ENCODE assay signal across 36 cellular contexts in the genomic region with DNA sequence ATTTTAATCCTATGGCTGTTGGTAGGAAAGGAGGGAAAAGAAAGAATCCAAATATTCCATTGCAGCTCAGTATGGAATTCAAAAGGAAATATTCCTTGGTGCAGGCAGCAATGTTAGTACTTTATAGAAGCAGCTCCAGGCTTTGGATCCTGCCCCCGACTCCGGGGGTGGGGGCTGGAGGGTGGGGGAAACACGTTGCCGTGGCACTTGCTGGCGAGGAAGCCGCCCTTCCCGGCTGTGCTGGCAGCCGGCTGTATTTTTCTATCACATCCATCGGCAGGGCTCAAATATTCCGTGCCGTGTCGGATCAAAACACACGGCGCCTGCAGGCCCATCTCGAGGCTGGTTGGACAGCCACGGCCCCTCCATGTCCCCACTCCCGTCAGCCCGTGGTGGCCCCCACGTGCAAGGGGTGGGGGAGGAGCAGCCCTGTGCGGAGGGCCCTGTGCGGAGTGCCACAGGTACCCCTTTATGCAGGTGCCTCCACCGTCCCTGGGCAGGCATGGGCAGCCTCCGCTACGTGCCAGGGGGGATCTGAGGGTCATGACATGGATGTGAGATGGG. TPM values are rescaled to one million over a fixed set of nuclear protein-coding genes. Genes with fewer than 3 reads are reported as not detected.
"Had no signal": no experiment of that assay in that cellular context is flagged by ENCODE, and none has a peak within 500 bp of the region (broad histone marks: within the 10 kb centered on the region; RNA-seq: fewer than 3 reads in every experiment).

No MANE protein-coding gene starts in this region.

- ATAC-seq: gastrocnemius medialis; left colon; naive thymus-derived CD8-positive, alpha-beta T cell; stimulated activated memory B cell treated with anti-CD40 and anti-IgM and Interleukin-4, amounts not matched to agents 10 μg/mL and 1 μg/mL and 100 μg/mL, for 72 hours had no signal

- H3K4me1 Mint-ChIP-seq: activated naive CD8-positive, alpha-beta T cell treated with anti-CD3 and anti-CD28 coated beads for 36 hours; central memory CD8-positive, alpha-beta T cell; stimulated activated memory B cell treated with anti-CD40 and anti-IgM and Interleukin-4, amounts not matched to agents 10 μg/mL and 1 μg/mL and 100 μg/mL, for 72 hours had no signal

- H3K27me3 ChIP-seq: ovary had no signal

- H3K27ac ChIP-seq: adrenal gland, gastrocnemius medialis, ovary, suprapubic skin, transverse colon, VCaP had no signal

- H3K4me1 ChIP-seq: adrenal gland, gastrocnemius medialis, transverse colon had no signal

- DNase-seq: activated CD4-positive, alpha-beta memory T cell treated with anti-CD3 and anti-CD28 coated beads for 36 hours; activated CD4-positive, alpha-beta T cell treated with anti-CD3 and anti-CD28 coated beads, Interleukin-2, amount 10 ng/mL, durations not matched to agents 24 days and 14 days; activated CD4-positive, CD25-positive, alpha-beta regulatory T cell treated with anti-CD3 and anti-CD28 coated beads, Interleukin-2, amount 50 U/mL, for 72 hours; activated CD8-positive, alpha-beta memory T cell treated with anti-CD3 and anti-CD28 coated beads, Interleukin-2, amount 50 U/mL, for 4 hours; activated effector memory CD4-positive, alpha-beta T cell treated with anti-CD3 and anti-CD28 coated beads, Interleukin-2, amount 50 U/mL, for 16 hours; activated naive CD4-positive, alpha-beta T cell treated with anti-CD3 and anti-CD28 coated beads for 36 hours; activated naive CD8-positive, alpha-beta T cell treated with anti-CD3 and anti-CD28 coated beads for 36 hours; activated T-cell treated with anti-CD3 and anti-CD28 coated beads, Interleukin-2, amount 50 U/mL, for 1 hour; adrenal gland; dorsolateral prefrontal cortex; effector memory CD4-positive, alpha-beta T cell; erythroblast; gastrocnemius medialis; immature natural killer cell; kidney; left colon; midbrain; naive thymus-derived CD8-positive, alpha-beta T cell; ovary; retina; SK-N-SH; stimulated activated CD4-positive, alpha-beta T cell treated with anti-CD3 and anti-CD28 coated beads, Interleukin-1b, Interleukin-23, amount 100 ng/mL, for 48 hours; stimulated activated CD4-positive, alpha-beta T cell treated with anti-CD3 and anti-CD28 coated beads, Interleukin-4, amount 100 ng/mL, for 4 hours; stimulated activated CD8-positive, alpha-beta memory T cell treated with anti-CD3 and anti-CD28 coated beads, Interleukin-4, amount 100 ng/mL, for 48 hours; SW 1271; T-helper 9 cell; transverse colon had no signal

- H3K27ac Mint-ChIP-seq: activated CD4-positive, alpha-beta memory T cell treated with anti-CD3 and anti-CD28 coated beads for 36 hours; activated CD4-positive, alpha-beta T cell treated with anti-CD3 and anti-CD28 coated beads, Interleukin-2, amount 10 ng/mL, durations not matched to agents 24 days and 14 days; activated naive CD4-positive, alpha-beta T cell treated with anti-CD3 and anti-CD28 coated beads for 36 hours; activated naive CD8-positive, alpha-beta T cell treated with anti-CD3 and anti-CD28 coated beads for 36 hours; activated T-helper 1 cell treated with anti-CD3 and anti-CD28 coated beads, Interleukin-12 subunit alpha, Interleukin-12 subunit beta, Interleukin-2, Interleukin-4 antibody, amounts not matched to agents 30 ng/mL and 10 ng/mL and 1 ng/mL, durations not matched to agents 14 hours and 24 hours and 36 hours; immature natural killer cell; naive thymus-derived CD8-positive, alpha-beta T cell; progenitor cell of endocrine pancreas; stimulated activated memory B cell treated with anti-CD40 and anti-IgM and Interleukin-4, amounts not matched to agents 10 μg/mL and 1 μg/mL and 100 μg/mL, for 72 hours; T-helper 1 cell treated with Interleukin-12 subunit alpha and Interleukin-12 subunit beta and Interleukin-4 antibody, amounts not matched to agents 30 μg/mL and 1 μg/mL, for 36 hours had no signal

- H3K4me3 ChIP-seq: adrenal gland, dorsolateral prefrontal cortex, gastrocnemius medialis, ovary, smooth muscle cell, suprapubic skin, transverse colon had no signal

- H3K4me3 Mint-ChIP-seq: activated CD4-positive, alpha-beta memory T cell treated with anti-CD3 and anti-CD28 coated beads for 36 hours; activated CD4-positive, alpha-beta T cell treated with anti-CD3 and anti-CD28 coated beads, Interleukin-2, amount 10 ng/mL, durations not matched to agents 24 days and 14 days; activated naive CD4-positive, alpha-beta T cell treated with anti-CD3 and anti-CD28 coated beads for 36 hours; activated naive CD8-positive, alpha-beta T cell treated with anti-CD3 and anti-CD28 coated beads for 36 hours; activated T-helper 1 cell treated with anti-CD3 and anti-CD28 coated beads, Interleukin-12 subunit alpha, Interleukin-12 subunit beta, Interleukin-2, Interleukin-4 antibody, amounts not matched to agents 30 ng/mL and 10 ng/mL and 1 ng/mL, durations not matched to agents 14 hours and 24 hours and 36 hours; central memory CD8-positive, alpha-beta T cell; immature natural killer cell; naive thymus-derived CD8-positive, alpha-beta T cell; stimulated activated memory B cell treated with anti-CD40 and anti-IgM and Interleukin-4, amounts not matched to agents 10 μg/mL and 1 μg/mL and 100 μg/mL, for 72 hours; T-helper 1 cell treated with Interleukin-12 subunit alpha and Interleukin-12 subunit beta and Interleukin-4 antibody, amounts not matched to agents 30 μg/mL and 1 μg/mL, for 36 hours had no signal

- H3K9me3 ChIP-seq: adrenal gland, gastrocnemius medialis, ovary, SK-N-SH, suprapubic skin, transverse colon had no signal

- H3K36me3 Mint-ChIP-seq: activated CD4-positive, alpha-beta memory T cell treated with anti-CD3 and anti-CD28 coated beads for 36 hours; activated naive CD8-positive, alpha-beta T cell treated with anti-CD3 and anti-CD28 coated beads for 36 hours; immature natural killer cell; stimulated activated memory B cell treated with anti-CD40 and anti-IgM and Interleukin-4, amounts not matched to agents 10 μg/mL and 1 μg/mL and 100 μg/mL, for 72 hours had no signal

- H3K36me3 ChIP-seq: adrenal gland, gastrocnemius medialis, ovary, suprapubic skin, transverse colon had no signal

- H3K9me3 Mint-ChIP-seq: activated CD4-positive, alpha-beta memory T cell treated with anti-CD3 and anti-CD28 coated beads for 36 hours; activated CD4-positive, alpha-beta T cell treated with anti-CD3 and anti-CD28 coated beads, Interleukin-2, amount 10 ng/mL, durations not matched to agents 24 days and 14 days; activated naive CD4-positive, alpha-beta T cell treated with anti-CD3 and anti-CD28 coated beads for 36 hours; activated naive CD8-positive, alpha-beta T cell treated with anti-CD3 and anti-CD28 coated beads for 36 hours; activated T-helper 1 cell treated with anti-CD3 and anti-CD28 coated beads, Interleukin-12 subunit alpha, Interleukin-12 subunit beta, Interleukin-2, Interleukin-4 antibody, amounts not matched to agents 30 ng/mL and 10 ng/mL and 1 ng/mL, durations not matched to agents 14 hours and 24 hours and 36 hours; central memory CD8-positive, alpha-beta T cell; stimulated activated memory B cell treated with anti-CD40 and anti-IgM and Interleukin-4, amounts not matched to agents 10 μg/mL and 1 μg/mL and 100 μg/mL, for 72 hours; T-helper 1 cell treated with Interleukin-12 subunit alpha and Interleukin-12 subunit beta and Interleukin-4 antibody, amounts not matched to agents 30 μg/mL and 1 μg/mL, for 36 hours had no signal

RNA-seq across cellular contexts. Expression of a gene that starts 5.8 kb away (rescaled TPM):
- total RNA-seq: activated CD4-positive, alpha-beta memory T cell treated with anti-CD3 and anti-CD28 coated beads for 36 hours; activated CD4-positive, alpha-beta T cell treated with anti-CD3 and anti-CD28 coated beads, Interleukin-2, amount 10 ng/mL, durations not matched to agents 24 days and 14 days; activated CD8-positive, alpha-beta memory T cell treated with anti-CD3 and anti-CD28 coated beads for 36 hours; activated naive CD4-positive, alpha-beta T cell treated with anti-CD3 and anti-CD28 coated beads for 36 hours; activated naive CD8-positive, alpha-beta T cell treated with anti-CD3 and anti-CD28 coated beads for 36 hours; activated T-helper 1 cell treated with anti-CD3 and anti-CD28 coated beads, Interleukin-12 subunit alpha, Interleukin-12 subunit beta, Interleukin-2, Interleukin-4 antibody, amounts not matched to agents 30 ng/mL and 10 ng/mL and 1 ng/mL, durations not matched to agents 14 hours and 24 hours and 36 hours; naive thymus-derived CD8-positive, alpha-beta T cell had no signal
- polyA plus RNA-seq: immature natural killer cell; naive thymus-derived CD8-positive, alpha-beta T cell had no signal
